In genomic region chr17:57931488-57932137, GRCh38 we compare ENCODE assay signal across 18 cellular contexts. TPM values are rescaled to one million over a fixed set of nuclear protein-coding genes. Genes with fewer than 3 reads are reported as not detected.
A peak's percentile ranks its signal among the peaks of the same experiment; 100 is the strongest.
DNase-seq lines count a peak whose midpoint lies in the region; ATAC-seq and TF ChIP-seq lines count a peak whose summit lies in the region.
"Had no signal": no experiment of that assay in that cellular context is flagged by ENCODE, and none has a peak within 500 bp of the region (broad histone marks: within the 10 kb centered on the region; RNA-seq: fewer than 3 reads in every experiment).

No MANE protein-coding gene starts in this region.

- no peaks in the 10 kb centered on the region for H3K27me3 Mint-ChIP-seq in osteocyte (ENCODE audit: unreplicated experiment)
- peaks cover 0 to 41% (median 3%) of the 10 kb centered on the region in 5 donors for H3K27me3 Mint-ChIP-seq in naive thymus-derived CD4-positive, alpha-beta T cell

- H3K4me1 ChIP-seq in esophagus muscularis mucosa: peaks cover 95 to 100% (median 100%) of the 10 kb centered on the region in 4 donors
- H3K4me1 ChIP-seq in vagina: peaks cover 94% of the 10 kb centered on the region
- H3K4me1 ChIP-seq in naive thymus-derived CD4-positive, alpha-beta T cell (ENCODE audit: control insufficient read depth in 2 of 2, insufficient read depth in 2 of 2, low read length in 2 of 2): no peaks in the 10 kb centered on the region

- H3K27ac Mint-ChIP-seq in osteocyte (ENCODE audit: unreplicated experiment): peak overlapping the region; percentile 42
- H3K27ac Mint-ChIP-seq in naive thymus-derived CD4-positive, alpha-beta T cell: no peak overlapping the region
- H3K27ac Mint-ChIP-seq: activated CD4-positive, alpha-beta T cell treated with anti-CD3 and anti-CD28 coated beads, Interleukin-2, amount 10 ng/mL, durations not matched to agents 24 days and 14 days had no signal

- ATAC-seq in left ventricle myocardium superior (no peak), Right ventricle myocardium superior (ENCODE audit: poor library complexity) (no peak)
- ATAC-seq in naive thymus-derived CD4-positive, alpha-beta T cell: no peak
- ATAC-seq: left colon had no signal

- no peak overlapping the region for H3K4me3 Mint-ChIP-seq in osteocyte (ENCODE audit: unreplicated experiment)
- no peak overlapping the region for H3K4me3 Mint-ChIP-seq in naive thymus-derived CD4-positive, alpha-beta T cell
- H3K4me3 Mint-ChIP-seq: activated CD4-positive, alpha-beta T cell treated with anti-CD3 and anti-CD28 coated beads, Interleukin-2, amount 10 ng/mL, durations not matched to agents 24 days and 14 days had no signal

- peaks cover 50% of the 10 kb centered on the region for H3K4me1 Mint-ChIP-seq in osteocyte (ENCODE audit: unreplicated experiment)
- H3K4me1 Mint-ChIP-seq in naive thymus-derived CD4-positive, alpha-beta T cell: no peaks in the 10 kb centered on the region
- H3K4me1 Mint-ChIP-seq: activated CD4-positive, alpha-beta T cell treated with anti-CD3 and anti-CD28 coated beads, Interleukin-2, amount 10 ng/mL, durations not matched to agents 24 days and 14 days had no signal

- H3K36me3 ChIP-seq in esophagus muscularis mucosa (no peaks in the 10 kb centered on the region), vagina (no peaks in the 10 kb centered on the region)
- H3K36me3 ChIP-seq in naive thymus-derived CD4-positive, alpha-beta T cell (ENCODE audit: control insufficient read depth in 2 of 3, insufficient read depth in 3 of 3, low read length in 3 of 3): no peaks in the 10 kb centered on the region
- H3K36me3 ChIP-seq: Peyer's patch, spleen, upper lobe of left lung had no signal

- H3K4me3 ChIP-seq in esophagus muscularis mucosa (no peak overlapping the region), vagina (no peak overlapping the region)
- no peak overlapping the region for H3K4me3 ChIP-seq in naive thymus-derived CD4-positive, alpha-beta T cell (ENCODE audit: low read length)
- H3K4me3 ChIP-seq: Peyer's patch, spleen, upper lobe of left lung had no signal

- no peak for TF ChIP-seq POLR2A in esophagus muscularis mucosa (IDR thresholded peaks at IDR 0.05; ENCODE audit: low read depth)
- no peak for TF ChIP-seq POLR2A in vagina (IDR thresholded peaks at IDR 0.05)

- H3K27me3 ChIP-seq in esophagus muscularis mucosa (no peaks in the 10 kb centered on the region), vagina (no peaks in the 10 kb centered on the region)
- no peaks in the 10 kb centered on the region for H3K27me3 ChIP-seq in naive thymus-derived CD4-positive, alpha-beta T cell (ENCODE audit: control insufficient read depth in 2 of 2, insufficient read depth in 2 of 2, low read length in 2 of 2)
- H3K27me3 ChIP-seq: Peyer's patch, upper lobe of left lung had no signal

- POLR2A ChIA-PET in naive thymus-derived CD4-positive, alpha-beta T cell (lab: Charles Lee): no interaction called here

- CTCF ChIA-PET in naive thymus-derived CD4-positive, alpha-beta T cell (lab: Charles Lee): no interaction called here

- TF ChIP-seq CTCF in esophagus muscularis mucosa (IDR thresholded peaks at IDR 0.05) (no peak), osteocyte (IDR thresholded peaks at IDR 0.05) (no peak), vagina (IDR thresholded peaks at IDR 0.05) (no peak)

- H3K36me3 Mint-ChIP-seq in osteocyte (ENCODE audit: unreplicated experiment): no peaks in the 10 kb centered on the region
- peaks cover 0 to 2% (median 0%) of the 10 kb centered on the region in 5 donors for H3K36me3 Mint-ChIP-seq in naive thymus-derived CD4-positive, alpha-beta T cell

- TF ChIP-seq EP300 in esophagus muscularis mucosa (IDR thresholded peaks at IDR 0.05): no peak

- H3K9me3 Mint-ChIP-seq in osteocyte (ENCODE audit: unreplicated experiment): no peaks in the 10 kb centered on the region
- H3K9me3 Mint-ChIP-seq in naive thymus-derived CD4-positive, alpha-beta T cell: no peaks in the 10 kb centered on the region
- H3K9me3 Mint-ChIP-seq: activated CD4-positive, alpha-beta T cell treated with anti-CD3 and anti-CD28 coated beads, Interleukin-2, amount 10 ng/mL, durations not matched to agents 24 days and 14 days had no signal

- H3K27ac ChIP-seq in esophagus muscularis mucosa (replicated peaks in 1 of 4) (peak overlapping the region; percentile 98 to 100 (median 100)), vagina (peak overlapping the region; percentile 50)
- H3K27ac ChIP-seq in naive thymus-derived CD4-positive, alpha-beta T cell (ENCODE audit: low read depth, low read length): no peak overlapping the region
- H3K27ac ChIP-seq: spleen had no signal

- WGBS in esophagus muscularis mucosa: 66% methylated on average over 12 of the region's 12 CpGs

- intact Hi-C loops in left ventricle myocardium superior (cut with micrococcal nuclease): no loop called here
- intact Hi-C loops in Right ventricle myocardium superior (cut with DNase I): no loop called here
- intact Hi-C loops in esophagus muscularis mucosa (cut with DNase I): no loop called here
- intact Hi-C loops in vagina (cut with DNase I): no loop called here
- intact Hi-C loops in naive thymus-derived CD4-positive, alpha-beta T cell (cut with micrococcal nuclease): no loop called here

- DNase-seq in left ventricle myocardium superior (peak; percentile 10), Right ventricle myocardium superior (no peak), esophagus muscularis mucosa (ENCODE audit: extremely low spot score) (no peak), osteocyte (ENCODE audit: extremely low spot score, unreplicated experiment) (no peak), vagina (ENCODE audit: extremely low spot score in 2 of 2) (no peak)
- no peak for DNase-seq in activated CD4-positive, alpha-beta T cell treated with anti-CD3 and anti-CD28 coated beads, Interleukin-2, amount 50 U/mL, for 48 hours
- DNase-seq in stimulated activated CD4-positive, alpha-beta T cell treated with anti-CD3 and anti-CD28 coated beads, Interleukin-12 subunit alpha, Interleukin-12 subunit beta, amount 100 ng/mL, for 4 hours: no peak
- no peak for DNase-seq in naive thymus-derived CD4-positive, alpha-beta T cell
- DNase-seq: activated CD4-positive, alpha-beta T cell treated with anti-CD3 and anti-CD28 coated beads, Interleukin-2, amount 10 ng/mL, durations not matched to agents 24 days and 14 days; activated naive CD4-positive, alpha-beta T cell; anterior cingulate cortex; left colon; NCI-H1436; NCI-H226; Peyer's patch; spleen; SW 1271; upper lobe of left lung had no signal

- no peaks in the 10 kb centered on the region for H3K9me3 ChIP-seq in esophagus muscularis mucosa
- no peaks in the 10 kb centered on the region for H3K9me3 ChIP-seq in vagina
- no peaks in the 10 kb centered on the region for H3K9me3 ChIP-seq in naive thymus-derived CD4-positive, alpha-beta T cell (ENCODE audit: control insufficient read depth in 2 of 3, low read length in 3 of 3)
- H3K9me3 ChIP-seq: Peyer's patch, spleen, upper lobe of left lung had no signal

RNA-seq across cellular contexts. Expression of gene CUEDC1, which starts 23.6 kb away (rescaled TPM):
- total RNA-seq in left ventricle myocardium superior (55.0 TPM), Right ventricle myocardium superior (44.6 TPM), esophagus muscularis mucosa (10 to 100 TPM; 30.3 to 72.2 (median 51.2) TPM), osteocyte (34.7 and 38.4 TPM in 2 replicates), vagina (28.7 TPM)
- total RNA-seq in naive thymus-derived CD4-positive, alpha-beta T cell: 1 to 10 TPM in 3 of 5 experiments, under 1 TPM in 2; 0.10 to 7.7 (median 1.0) TPM
- polyA plus RNA-seq in naive thymus-derived CD4-positive, alpha-beta T cell: not detected

RNA-seq across cellular contexts. Expression of gene VEZF1, which starts 56.4 kb away (rescaled TPM):
- total RNA-seq in left ventricle myocardium superior: 77.6 TPM
- 73.7 TPM for total RNA-seq in Right ventricle myocardium superior
- total RNA-seq in esophagus muscularis mucosa: 100 to 1,000 TPM in 3 of 4 donors, 10 to 100 TPM in 1; 98.9 to 154 (median 121) TPM
- total RNA-seq in osteocyte: 50.6 and 50.8 TPM in 2 replicates
- total RNA-seq in vagina: 86.2 TPM
- 10 to 100 TPM; 43.2 to 81.9 (median 46.3) TPM for total RNA-seq in naive thymus-derived CD4-positive, alpha-beta T cell
- polyA plus RNA-seq in naive thymus-derived CD4-positive, alpha-beta T cell: 10 to 100 TPM; 47.6 to 51.2 TPM
